Comparison of ENCODE assay signal across 11 cellular contexts in the genomic region with DNA sequence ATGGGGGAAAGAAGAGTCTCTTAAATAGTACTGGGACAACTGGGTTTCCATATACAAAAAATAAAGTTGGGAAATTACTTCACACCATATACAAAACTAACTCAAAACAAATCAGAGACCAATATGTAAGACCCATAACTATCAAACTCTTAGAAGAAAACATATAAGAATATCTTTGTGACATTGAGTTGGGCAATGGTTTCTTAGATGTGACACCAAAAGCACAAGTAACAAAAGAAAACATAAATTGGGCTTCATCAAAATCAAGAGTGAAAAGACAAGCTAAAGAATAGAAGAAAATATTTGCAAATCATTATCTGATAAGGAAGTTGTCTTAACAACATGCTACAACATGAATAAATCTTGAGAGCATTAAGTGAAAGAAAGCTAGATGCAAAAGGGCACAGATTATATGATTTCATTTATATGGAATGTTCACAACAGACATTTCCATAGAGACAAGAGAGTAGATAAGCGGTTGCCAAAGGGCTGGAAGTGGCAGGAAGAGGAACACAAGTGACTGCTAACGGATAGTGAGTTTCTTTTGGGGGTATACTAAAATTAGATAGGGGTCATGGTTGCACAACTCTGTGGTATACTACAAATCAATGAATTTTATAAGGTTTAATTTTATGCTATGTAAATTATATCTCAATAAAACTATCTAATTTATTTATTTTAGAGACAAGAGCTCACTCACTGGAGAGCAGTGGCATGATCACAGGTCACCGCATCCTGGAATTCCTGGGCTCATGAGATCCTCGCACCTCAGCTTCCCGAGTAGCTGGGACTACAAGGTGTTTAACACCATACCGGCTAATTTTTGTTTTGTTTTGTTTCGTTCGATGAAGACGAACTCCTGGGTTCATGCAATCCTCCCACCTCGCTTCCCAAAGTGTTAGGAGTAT. TPM values are rescaled to one million over a fixed set of nuclear protein-coding genes. Genes with fewer than 3 reads are reported as not detected.
A peak's percentile ranks its signal among the peaks of the same experiment; 100 is the strongest.
DNase-seq lines count a peak whose midpoint lies in the region; ATAC-seq and TF ChIP-seq lines count a peak whose summit lies in the region.
"Had no signal": no experiment of that assay in that cellular context is flagged by ENCODE, and none has a peak within 500 bp of the region (broad histone marks: within the 10 kb centered on the region; RNA-seq: fewer than 3 reads in every experiment).

No MANE protein-coding gene starts in this region.

- CTCF ChIA-PET in PC-3 (lab: Charles Lee) = interaction anchor here (0.6 kb wide), 1 partner anchor 21 kb away, joined by 3 read pairs; no protein-coding TSS in a partner anchor
- CTCF ChIA-PET in HEK293T (lab: Yijun Ruan, JAX) = interaction anchor here (1.0 kb wide), 1 partner anchor 160 kb away, joined by 3 read pairs; no protein-coding TSS in a partner anchor

- H3K36me3 Mint-ChIP-seq in nephron progenitor cell (ENCODE audit: low read depth) = peaks cover 38% of the 10 kb centered on the region
- peaks cover 7% of the 10 kb centered on the region for H3K36me3 Mint-ChIP-seq in activated T-helper 17 cell treated with anti-CD3 and anti-CD28 coated beads, Interleukin-2, amount 50 U/mL, for 72 hours (ENCODE audit: low read depth)

- H3K27ac Mint-ChIP-seq in nephron progenitor cell = peak overlapping the region; percentile 83
- no peak overlapping the region for H3K27ac Mint-ChIP-seq in activated T-helper 17 cell treated with anti-CD3 and anti-CD28 coated beads, Interleukin-2, amount 50 U/mL, for 72 hours
- H3K27ac Mint-ChIP-seq: activated CD4-positive, alpha-beta memory T cell treated with anti-CD3 and anti-CD28 coated beads for 36 hours had no signal

- peaks cover 29% of the 10 kb centered on the region for H3K4me1 Mint-ChIP-seq in nephron progenitor cell
- peaks cover 34% of the 10 kb centered on the region for H3K4me1 Mint-ChIP-seq in activated T-helper 17 cell treated with anti-CD3 and anti-CD28 coated beads, Interleukin-2, amount 50 U/mL, for 72 hours

- H3K4me2 ChIP-seq in PC-3 (ENCODE audit: low read length) = peak overlapping the region; percentile 4

- ATAC-seq in PC-3 = no peak
- no peak for ATAC-seq in HG02588 (IDR thresholded peaks at IDR 0.05; ENCODE audit: unreplicated experiment)
- no peak for ATAC-seq in activated T-helper 17 cell treated with anti-CD3 and anti-CD28 coated beads, Interleukin-2, amount 50 U/mL, for 72 hours (replicated peaks)

- TF ChIP-seq EP300 in ovary (IDR thresholded peaks at IDR 0.05) = no peak

- WGBS in ovary, 3 donors = 77 to 85% (median 80%) methylated on average over 10 of the region's 10 CpGs

- TF ChIP-seq POLR2A in ovary (IDR thresholded peaks at IDR 0.05) = no peak

- H3K27me3 ChIP-seq in PC-3 (ENCODE audit: low read length) (no peaks in the 10 kb centered on the region), ovary (no peaks in the 10 kb centered on the region)
- H3K27me3 ChIP-seq: cardiac muscle cell had no signal

- intact Hi-C loops in PC-3 (cut with micrococcal nuclease) = no loop called here
- intact Hi-C loops in ovary (cut with DNase I) = no loop called here

- POLR2A ChIA-PET in PC-3 (lab: Charles Lee; ENCODE audit: unreplicated experiment) (interaction anchor here (1.0 kb wide), 1 partner anchor 15 kb away, joined by 3 read pairs; no protein-coding TSS in a partner anchor), HEK293T (lab: Yijun Ruan, JAX) (no interaction called here)

- DNase-seq in GM03348 (ENCODE audit: low spot score) = peak; percentile 39
- DNase-seq in PC-3 = peak; percentile 83
- peak; percentile 52 for DNase-seq in fibroblast of gingiva (ENCODE audit: low read depth)
- no peak for DNase-seq in nephron progenitor cell
- no peak for DNase-seq in ovary
- DNase-seq in HEK293T (ENCODE audit: extremely low spot score) = no peak
- DNase-seq: activated CD4-positive, alpha-beta memory T cell treated with anti-CD3 and anti-CD28 coated beads for 36 hours; stimulated activated CD4-positive, alpha-beta T cell treated with anti-CD3 and anti-CD28 coated beads, Interleukin-4, amount 100 ng/mL, for 24 hours had no signal

- H3K9ac ChIP-seq in PC-3 (ENCODE audit: low read length) = peak overlapping the region; percentile 13

- H3K79me2 ChIP-seq in PC-3 (ENCODE audit: low read length) = peaks cover 97% of the 10 kb centered on the region

- no peak for TF ChIP-seq CTCF in PC-3 (conservative IDR thresholded peaks at IDR 0.05; ENCODE audit: low read depth, low read length)
- TF ChIP-seq CTCF in nephron progenitor cell (IDR thresholded peaks at IDR 0.05) = no peak
- TF ChIP-seq CTCF in ovary (IDR thresholded peaks at IDR 0.05) = no peak

- no peaks in the 10 kb centered on the region for H3K36me3 ChIP-seq in PC-3 (ENCODE audit: low read depth, low read length)
- no peaks in the 10 kb centered on the region for H3K36me3 ChIP-seq in ovary
- H3K36me3 ChIP-seq: cardiac muscle cell had no signal

- H2AFZ ChIP-seq in PC-3 (ENCODE audit: low read length) = no peak overlapping the region

- H3K4me1 ChIP-seq in PC-3 (ENCODE audit: insufficient read depth, low read length) (peaks cover 60% of the 10 kb centered on the region), ovary (ENCODE audit: insufficient read depth) (peaks cover 14% of the 10 kb centered on the region)

- peaks cover 10% of the 10 kb centered on the region for H3K9me3 Mint-ChIP-seq in nephron progenitor cell
- H3K9me3 Mint-ChIP-seq in activated T-helper 17 cell treated with anti-CD3 and anti-CD28 coated beads, Interleukin-2, amount 50 U/mL, for 72 hours = no peaks in the 10 kb centered on the region
- H3K9me3 Mint-ChIP-seq: activated CD4-positive, alpha-beta memory T cell treated with anti-CD3 and anti-CD28 coated beads for 36 hours had no signal

- no peak overlapping the region for H3K4me3 Mint-ChIP-seq in nephron progenitor cell
- no peak overlapping the region for H3K4me3 Mint-ChIP-seq in activated T-helper 17 cell treated with anti-CD3 and anti-CD28 coated beads, Interleukin-2, amount 50 U/mL, for 72 hours
- H3K4me3 Mint-ChIP-seq: activated CD4-positive, alpha-beta memory T cell treated with anti-CD3 and anti-CD28 coated beads for 36 hours had no signal

- H3K9me3 ChIP-seq in PC-3 (ENCODE audit: low read length) (no peaks in the 10 kb centered on the region), ovary (no peaks in the 10 kb centered on the region)

- H3K4me3 ChIP-seq in PC-3 (ENCODE audit: low read length) (no peak overlapping the region), ovary (no peak overlapping the region)
- H3K4me3 ChIP-seq: cardiac muscle cell had no signal

- H4K20me1 ChIP-seq in PC-3 (ENCODE audit: low read length) = no peaks in the 10 kb centered on the region

- no peaks in the 10 kb centered on the region for H3F3A ChIP-seq in PC-3 (ENCODE audit: low read length, unreplicated experiment)

- H3K27me3 Mint-ChIP-seq in nephron progenitor cell (ENCODE audit: low read depth, poor library complexity) = no peaks in the 10 kb centered on the region
- no peaks in the 10 kb centered on the region for H3K27me3 Mint-ChIP-seq in activated T-helper 17 cell treated with anti-CD3 and anti-CD28 coated beads, Interleukin-2, amount 50 U/mL, for 72 hours
- H3K27me3 Mint-ChIP-seq: activated CD4-positive, alpha-beta memory T cell treated with anti-CD3 and anti-CD28 coated beads for 36 hours had no signal

- H3K9me2 ChIP-seq in PC-3 (replicated peaks; ENCODE audit: low read length) = no peaks in the 10 kb centered on the region

- TSS peak; percentile 3 for BruUV-seq in PC-3 (replicated peaks; lab: Mats Ljungman, UMichigan)

- H3K27ac ChIP-seq in PC-3 (ENCODE audit: low read length) = peak overlapping the region; percentile 71
- no peak overlapping the region for H3K27ac ChIP-seq in ovary
- H3K27ac ChIP-seq: cardiac muscle cell had no signal

TF ChIP-seq in HEK293T, 16 proteins besides CTCF, POLR2A, EP300 and RAD21:
- TF ChIP-seq HDGF (IDR thresholded peaks at IDR 0.05; ENCODE audit: borderline replicate concordance) (no peak), L3MBTL2 (conservative IDR thresholded peaks at IDR 0.05) (no peak), ZNF384 (IDR thresholded peaks at IDR 0.05) (no peak), SP1 (IDR thresholded peaks at IDR 0.05) (no peak), FOXA1 (IDR thresholded peaks at IDR 0.05) (no peak), FOXK2 (IDR thresholded peaks at IDR 0.05) (no peak), LEF1 (IDR thresholded peaks at IDR 0.05; ENCODE audit: borderline replicate concordance) (no peak), SUZ12 (IDR thresholded peaks at IDR 0.05) (no peak), CTBP1 (IDR thresholded peaks at IDR 0.05; ENCODE audit: borderline replicate concordance) (no peak), TARDBP (IDR thresholded peaks at IDR 0.05) (no peak), NFRKB (IDR thresholded peaks at IDR 0.05) (no peak), BHLHE40 (IDR thresholded peaks at IDR 0.05; ENCODE audit: borderline replicate concordance) (no peak), ELF4 (IDR thresholded peaks at IDR 0.05) (no peak), FOXM1 (IDR thresholded peaks at IDR 0.05; ENCODE audit: borderline replicate concordance) (no peak)
- TF ChIP-seq, protein P1, sequence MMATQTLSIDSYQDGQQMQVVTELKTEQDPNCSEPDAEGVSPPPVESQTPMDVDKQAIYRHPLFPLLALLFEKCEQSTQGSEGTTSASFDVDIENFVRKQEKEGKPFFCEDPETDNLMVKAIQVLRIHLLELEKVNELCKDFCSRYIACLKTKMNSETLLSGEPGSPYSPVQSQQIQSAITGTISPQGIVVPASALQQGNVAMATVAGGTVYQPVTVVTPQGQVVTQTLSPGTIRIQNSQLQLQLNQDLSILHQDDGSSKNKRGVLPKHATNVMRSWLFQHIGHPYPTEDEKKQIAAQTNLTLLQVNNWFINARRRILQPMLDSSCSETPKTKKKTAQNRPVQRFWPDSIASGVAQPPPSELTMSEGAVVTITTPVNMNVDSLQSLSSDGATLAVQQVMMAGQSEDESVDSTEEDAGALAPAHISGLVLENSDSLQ (IDR thresholded peaks at IDR 0.05) = no peak

RNA-seq across cellular contexts. Expression of a gene that starts 35.4 kb away (rescaled TPM):
- total RNA-seq in PC-3 (2014; rRNA removed) (121 and 139 TPM in 2 replicates), ovary (100 to 1,000 TPM in 2 of 7 donors, 10 to 100 TPM in 5; 70.9 to 140 (median 80.1) TPM)
- polyA plus RNA-seq in ovary = 10 to 100 TPM; 45.4 to 46.4 TPM
- 10 to 100 TPM; 68.7 to 74.5 TPM for total RNA-seq in activated T-helper 17 cell treated with anti-CD3 and anti-CD28 coated beads, Interleukin-2, amount 50 U/mL, for 72 hours

Comparison
In these comparisons a context has a peak if more than half of its experiments do, and no peak if none do; other contexts are left out.
1. DNase-seq: peak in GM03348 (single experiment), PC-3 (single experiment) and fibroblast of gingiva (single experiment); none in nephron progenitor cell (single experiment), ovary (0 of 5) and HEK293T (single experiment).